In genomic region chr1:156767101-156767878, GRCh38 we compare ENCODE assay signal across 1 cellular context.
TF ChIP-seq lines count a peak whose summit lies in the region.

TSS of gene PRCC (plus strand) at chr1:156767535. CDS start at chr1:156767772, 237 bp downstream.

TF ChIP-seq in GM12878, 131 proteins besides CTCF, POLR2A, EP300 and RAD21 (continued from another document and continues in another):
- TF ChIP-seq E4F1 (IDR thresholded peaks at IDR 0.05; ENCODE audit: borderline replicate concordance, partially characterized antibody) (peak; percentile 11), NR2C2 (IDR thresholded peaks at IDR 0.05; ENCODE audit: borderline replicate concordance, control insufficient read depth, insufficient read length, low read depth) (no peak), SIN3A (IDR thresholded peaks at IDR 0.05; ENCODE audit: low read depth, low read length) (peak; percentile 92), PRDM15 (CRISPR knock-in tag; IDR thresholded peaks at IDR 0.05) (no peak), ZBTB33 (IDR thresholded peaks at IDR 0.05) (no peak), CREB1 (IDR thresholded peaks at IDR 0.05; ENCODE audit: low read depth) (peak; percentile 95), POLR2AphosphoS5 (IDR thresholded peaks at IDR 0.05; ENCODE audit: low read length) (peak; percentile 85), RAD51 (IDR thresholded peaks at IDR 0.05) (no peak), SMARCA5 (IDR thresholded peaks at IDR 0.05) (peak; percentile 95), MXI1 (IDR thresholded peaks at IDR 0.05; ENCODE audit: low read depth, low read length) (peak; percentile 44), PKNOX1 (IDR thresholded peaks at IDR 0.05) (peak; percentile 94), MEF2A (IDR thresholded peaks at IDR 0.05; ENCODE audit: insufficient read depth, low read depth, low read length) (no peak), USF2 (IDR thresholded peaks at IDR 0.05; ENCODE audit: borderline replicate concordance, low read depth, low read length) (no peak), PAX8 (IDR thresholded peaks at IDR 0.05) (peak; percentile 68), SREBF1 (IDR thresholded peaks at IDR 0.05; ENCODE audit: low read length) (peak; percentile 93), STAT1 (conservative IDR thresholded peaks at IDR 0.05) (peak; percentile 20; the same call in 1 of the 2 replicates), NFXL1 (IDR thresholded peaks at IDR 0.05; ENCODE audit: borderline replicate concordance) (no peak), ZNF592 (IDR thresholded peaks at IDR 0.05) (peak; percentile 98), ZNF622 (IDR thresholded peaks at IDR 0.05) (no peak), FOXK2 (IDR thresholded peaks at IDR 0.05) (no peak), NRF1 (conservative IDR thresholded peaks at IDR 0.05; ENCODE audit: low read depth, low read length) (no peak), ZNF217 (IDR thresholded peaks at IDR 0.05) (no peak), POU2F2 (IDR thresholded peaks at IDR 0.05; ENCODE audit: borderline replicate concordance, low read depth, low read length) (no peak), LARP7 (IDR thresholded peaks at IDR 0.05) (peak; percentile 100), RELA (IDR thresholded peaks at IDR 0.05; ENCODE audit: borderline replicate concordance, partially characterized antibody) (no peak), HSF1 (IDR thresholded peaks at IDR 0.05; ENCODE audit: low read depth, low read length) (0 out of 2 replicates have a peak, but pooled peaks have one; percentile 22), TCF7 (IDR thresholded peaks at IDR 0.05; ENCODE audit: borderline replicate concordance) (no peak), BACH1 (IDR thresholded peaks at IDR 0.05; ENCODE audit: borderline replicate concordance) (0 out of 2 replicates have a peak, but pooled peaks have one; percentile 14), E2F8 (IDR thresholded peaks at IDR 0.05; ENCODE audit: low read depth, partially characterized antibody) (peak; percentile 15), ZBTB4 (CRISPR knock-in tag; IDR thresholded peaks at IDR 0.05) (no peak), PAX5 (IDR thresholded peaks at IDR 0.05; ENCODE audit: borderline replicate concordance, low read depth, low read length) (no peak), EED (IDR thresholded peaks at IDR 0.05; ENCODE audit: low read depth) (peak; percentile 53; the same call in 1 of the 2 replicates), GATAD2B (conservative IDR thresholded peaks at IDR 0.05; ENCODE audit: low read depth) (peak; percentile 97), ATF7 (IDR thresholded peaks at IDR 0.05; ENCODE audit: low read depth) (peak; percentile 73; the same call in 1 of the 2 replicates), SMC3 (IDR thresholded peaks at IDR 0.05; ENCODE audit: borderline replicate concordance, low read length) (peak; percentile 28; the same call in 1 of the 2 replicates), CBX5 (IDR thresholded peaks at IDR 0.05; ENCODE audit: low read depth) (no peak)
